15 cellular contexts compared by ENCODE assay signal in the genomic region with DNA sequence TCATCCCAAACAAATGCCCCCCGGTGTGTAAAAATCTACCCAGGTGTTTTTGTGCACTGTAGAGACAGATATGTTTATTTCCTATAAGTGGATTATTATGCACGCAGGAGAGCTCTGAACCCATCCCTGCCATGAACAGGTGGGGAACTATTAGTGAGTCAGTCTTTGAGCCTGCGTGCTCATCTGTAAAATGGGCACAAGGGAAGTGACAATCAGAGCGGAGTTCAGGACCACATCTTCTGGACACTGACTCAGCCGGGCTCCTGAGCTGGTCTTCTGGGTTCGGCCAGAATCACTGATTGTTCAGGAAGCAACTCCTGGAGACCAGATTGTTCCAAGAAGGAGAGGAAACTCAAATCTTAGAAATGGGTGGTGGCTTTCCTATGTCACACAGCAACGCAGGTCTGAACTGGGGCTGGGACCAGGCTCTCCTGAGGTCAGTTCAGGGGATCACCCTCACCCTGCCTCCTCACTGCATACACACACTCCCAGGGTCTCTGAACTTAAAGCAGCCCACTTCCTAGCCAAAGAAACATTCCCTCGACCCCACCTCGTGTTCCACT. TPM values are rescaled to one million over a fixed set of nuclear protein-coding genes. Genes with fewer than 3 reads are reported as not detected.
DNase-seq lines count a peak whose midpoint lies in the region; ATAC-seq, FAIRE-seq and TF ChIP-seq lines count a peak whose summit lies in the region.
"Had no signal": no experiment of that assay in that cellular context is flagged by ENCODE, and none has a peak within 500 bp of the region (broad histone marks: within the 10 kb centered on the region; RNA-seq: fewer than 3 reads in every experiment).

No MANE protein-coding gene starts in this region.

- H3K4me2 ChIP-seq in HepG2 (ENCODE audit: low read depth, low read length) (no peak overlapping the region), trophoblast cell (ENCODE audit: low read length) (no peak overlapping the region)

- H2AFZ ChIP-seq in HepG2 (ENCODE audit: low read length) (no peak overlapping the region), trophoblast cell (ENCODE audit: insufficient read depth, low read length, poor library complexity) (no peak overlapping the region)

- in situ Hi-C loops in HepG2 (cut with HindIII; ENCODE audit: extremely low pct_ligation_motif_present, low pct_unique_long_range_greater_than_20kb), result no loop called here

- H3K9me3 ChIP-seq in HepG2 (ENCODE audit: low read length) (no peaks in the 10 kb centered on the region), right lobe of liver (no peaks in the 10 kb centered on the region), endodermal cell (ENCODE audit: control insufficient read depth, low read length) (no peaks in the 10 kb centered on the region), trophoblast cell (ENCODE audit: insufficient read depth, low read depth, low read length) (no peaks in the 10 kb centered on the region)
- H3K9me3 ChIP-seq: BLaER1 treated with 17β-estradiol and CSF1 and Interleukin-3, amounts not matched to agents 10 nM and 100 nM had no signal

- BruUV-seq in HepG2 (replicated peaks; lab: Mats Ljungman, UMichigan), result no TSS peak

- H4K12ac ChIP-seq in trophoblast cell (ENCODE audit: low read depth, low read length), result no peak overlapping the region

- DNase-seq in HepG2 (ENCODE audit: low spot score) (no peak), right lobe of liver (no peak), endodermal cell (peak; percentile 14), trophoblast cell (no peak), SW480 (ENCODE audit: low spot score) (no peak), GM12891 (ENCODE audit: insufficient read length, low spot score) (no peak), CD14-positive monocyte (ENCODE audit: low spot score) (no peak)
- DNase-seq: 8988T; ACHN; CD4-positive, alpha-beta T cell; DMS79; GOT3; H9 had no signal

- CTCF ChIA-PET in HepG2 (lab: Yijun Ruan, JAX; ENCODE audit: low intra/inter-chr PET ratio, low total read pairs), result no interaction called here

- H3K23ac ChIP-seq in trophoblast cell (ENCODE audit: low read length), result no peak overlapping the region

- no peaks in the 10 kb centered on the region for H3K79me2 ChIP-seq in HepG2 (ENCODE audit: insufficient read depth, low read length)
- no peaks in the 10 kb centered on the region for H3K79me2 ChIP-seq in trophoblast cell (ENCODE audit: control insufficient read depth, insufficient read depth, low read length, poor library complexity)

- no peak for TF ChIP-seq RAD21 in HepG2 (CRISPR knock-in tag; IDR thresholded peaks at IDR 0.05)

- TF ChIP-seq EP300 in HepG2 (IDR thresholded peaks at IDR 0.05; ENCODE audit: low read depth in 2 of 2, low read length in 2 of 2) (no peak), HepG2 (CRISPR knock-in tag; IDR thresholded peaks at IDR 0.05; ENCODE audit: borderline replicate concordance) (no peak)

- peak overlapping the region; percentile 70 for H2AK5ac ChIP-seq in trophoblast cell (ENCODE audit: low read length)

- TF ChIP-seq CTCF in HepG2 (CRISPR knock-in tag; IDR thresholded peaks at IDR 0.05), result no peak
- no peak for TF ChIP-seq CTCF in right lobe of liver (IDR thresholded peaks at IDR 0.05)
- TF ChIP-seq CTCF in endodermal cell (conservative IDR thresholded peaks at IDR 0.05), result no peak
- no peak for TF ChIP-seq CTCF in CD14-positive monocyte (IDR thresholded peaks at IDR 0.05)

- peak overlapping the region; percentile 32 for H2BK120ac ChIP-seq in trophoblast cell (ENCODE audit: insufficient read depth, low read length, poor library complexity)

- H3K27me3 ChIP-seq in HepG2 (ENCODE audit: control insufficient read depth in 1 of 2, insufficient read depth in 2 of 2, low read length in 2 of 2) (peaks cover 9 to 30% of the 10 kb centered on the region in 2 experiments; a peak in 4 of 5 replicates), right lobe of liver (no peaks in the 10 kb centered on the region), endodermal cell (ENCODE audit: control insufficient read depth, insufficient read depth, low read length, poor library complexity, severe bottlenecking) (no peaks in the 10 kb centered on the region), trophoblast cell (ENCODE audit: insufficient read depth, low read length) (no peaks in the 10 kb centered on the region)
- H3K27me3 ChIP-seq: BLaER1 treated with 17β-estradiol and CSF1 and Interleukin-3, amounts not matched to agents 10 nM and 100 nM had no signal

- peak overlapping the region; percentile 70 for H2BK12ac ChIP-seq in trophoblast cell (ENCODE audit: low read length)

- intact Hi-C loops in HepG2 (cut with micrococcal nuclease; ENCODE audit: unreplicated experiment) (no loop called here), right lobe of liver (cut with DNase I) (no loop called here), CD14-positive monocyte (cut with micrococcal nuclease) (no loop called here)

- H3K4me3 Mint-ChIP-seq in endodermal cell (no peak overlapping the region), CD14-positive monocyte (no peak overlapping the region)
- H3K4me3 Mint-ChIP-seq: CD4-positive, alpha-beta T cell; H9 had no signal

- H3K4me3 ChIP-seq in HepG2 (replicated peaks in 1 of 3; ENCODE audit: insufficient read depth in 1 of 3, low read depth in 2 of 3, low read length in 3 of 3) (no peak overlapping the region), right lobe of liver (no peak overlapping the region), endodermal cell (ENCODE audit: low read length) (no peak overlapping the region), trophoblast cell (ENCODE audit: low read depth, low read length) (no peak overlapping the region)
- H3K4me3 ChIP-seq: BLaER1 treated with 17β-estradiol and CSF1 and Interleukin-3, amounts not matched to agents 10 nM and 100 nM; GM12878 had no signal

- no peak overlapping the region for H3K14ac ChIP-seq in trophoblast cell (ENCODE audit: low read length)

- no peak for FAIRE-seq in HepG2 (lab: Jason Lieb, UNC)
- no peak for FAIRE-seq in GM12891 (lab: Jason Lieb, UNC)
- FAIRE-seq: GM12878 had no signal

- H3K27ac Mint-ChIP-seq in endodermal cell (no peak overlapping the region), CD14-positive monocyte (peak overlapping the region in 2 of 7 donors; percentile 41 to 52)
- H3K27ac Mint-ChIP-seq: CD4-positive, alpha-beta T cell had no signal

- no peak overlapping the region for H2BK5ac ChIP-seq in trophoblast cell (ENCODE audit: low read depth, low read length, poor library complexity)

- no peaks in the 10 kb centered on the region for H4K20me1 ChIP-seq in HepG2 (ENCODE audit: insufficient read depth, low read length)
- H4K20me1 ChIP-seq: BLaER1 treated with 17β-estradiol and CSF1 and Interleukin-3, amounts not matched to agents 10 nM and 100 nM had no signal

- H3K4me1 ChIP-seq in HepG2 (ENCODE audit: insufficient read depth, low read length), result peaks cover 11% of the 10 kb centered on the region
- peaks cover 0 to 13% (median 3%) of the 10 kb centered on the region in 4 donors for H3K4me1 ChIP-seq in right lobe of liver
- no peaks in the 10 kb centered on the region for H3K4me1 ChIP-seq in endodermal cell (ENCODE audit: control insufficient read depth, insufficient read depth, low read length)
- peaks cover 14 to 27% of the 10 kb centered on the region in 2 experiments for H3K4me1 ChIP-seq in trophoblast cell (ENCODE audit: control insufficient read depth in 1 of 2, insufficient read depth in 2 of 2, low read length in 2 of 2)

- no peak overlapping the region for H4K8ac ChIP-seq in trophoblast cell (ENCODE audit: low read depth, low read length)

- peak overlapping the region; percentile 45 for H4K91ac ChIP-seq in trophoblast cell (ENCODE audit: low read depth, low read length)

- peaks cover 29% of the 10 kb centered on the region for H3K79me1 ChIP-seq in trophoblast cell (ENCODE audit: low read length)

- H3K36me3 Mint-ChIP-seq in endodermal cell (ENCODE audit: low read depth) (no peaks in the 10 kb centered on the region), CD14-positive monocyte (peaks cover 0 to 3% of the 10 kb centered on the region in 2 donors)

- 47% methylated on average over 9 of the region's 9 CpGs for WGBS in HepG2 (ENCODE audit: low lambda C conversion rate)
- 78% methylated on average over 4 of the region's 9 CpGs for WGBS in right lobe of liver (ENCODE audit: insufficient coverage, low coverage, low lambda C conversion rate, missing lambda C conversion rate)
- 90 to 98% methylated on average over 6 to 9 of the region's 9 CpGs for WGBS in endodermal cell (ENCODE audit: insufficient coverage in 1 of 2, insufficient read length in 1 of 2), 2 experiments
- WGBS in trophoblast cell (ENCODE audit: extremely low coverage, insufficient coverage, insufficient read length), result no CpG with 5 or more reads among the region's 9 CpGs

- no peak for TF ChIP-seq POLR2A in HepG2 (IDR thresholded peaks at IDR 0.05; ENCODE audit: insufficient read depth in 1 of 2, low read depth in 2 of 2, low read length in 2 of 2)
- no peak for TF ChIP-seq POLR2A in right lobe of liver (IDR thresholded peaks at IDR 0.05)
- TF ChIP-seq POLR2A in GM12891 (IDR thresholded peaks at IDR 0.05; ENCODE audit: low read depth, low read length), result no peak

- H3K18ac ChIP-seq in trophoblast cell (ENCODE audit: low read length), result no peak overlapping the region

- H3K27ac ChIP-seq in HepG2 (ENCODE audit: extremely low read length, insufficient read depth, low read length), result no peak overlapping the region
- no peak overlapping the region for H3K27ac ChIP-seq in right lobe of liver
- H3K27ac ChIP-seq in endodermal cell (ENCODE audit: low read depth, low read length), result no peak overlapping the region
- no peak overlapping the region for H3K27ac ChIP-seq in trophoblast cell (ENCODE audit: low read depth, low read length)
- H3K27ac ChIP-seq: BLaER1 treated with 17β-estradiol and CSF1 and Interleukin-3, amounts not matched to agents 10 nM and 100 nM had no signal

- ATAC-seq in HepG2, result no peak
- ATAC-seq in right lobe of liver, result no peak
- ATAC-seq: GM12878 had no signal

- H3K36me3 ChIP-seq in HepG2 (replicated peaks in 1 of 2; ENCODE audit: control insufficient read depth in 1 of 2, insufficient read depth in 2 of 2, low read length in 2 of 2), result no peaks in the 10 kb centered on the region
- no peaks in the 10 kb centered on the region for H3K36me3 ChIP-seq in right lobe of liver
- H3K36me3 ChIP-seq in endodermal cell (ENCODE audit: control insufficient read depth, insufficient read depth, low read length), result no peaks in the 10 kb centered on the region
- no peaks in the 10 kb centered on the region for H3K36me3 ChIP-seq in trophoblast cell (ENCODE audit: control insufficient read depth in 1 of 2, insufficient read depth in 2 of 2, low read length in 2 of 2)
- H3K36me3 ChIP-seq: BLaER1 treated with 17β-estradiol and CSF1 and Interleukin-3, amounts not matched to agents 10 nM and 100 nM had no signal

- no peaks in the 10 kb centered on the region for H3K4me1 Mint-ChIP-seq in endodermal cell
- H3K4me1 Mint-ChIP-seq in CD14-positive monocyte, result peaks cover 49% of the 10 kb centered on the region

- H3K27me3 Mint-ChIP-seq in endodermal cell (ENCODE audit: insufficient read depth) (peaks cover 5% of the 10 kb centered on the region), CD14-positive monocyte (ENCODE audit: low read depth in 3 of 3) (peaks cover 3 to 6% (median 6%) of the 10 kb centered on the region in 3 donors)

- H3K4ac ChIP-seq in trophoblast cell (ENCODE audit: low read depth, low read length), result no peak overlapping the region

- H3K9me3 Mint-ChIP-seq in endodermal cell, result no peaks in the 10 kb centered on the region
- peaks cover 0 to 6% (median 0%) of the 10 kb centered on the region in 7 donors for H3K9me3 Mint-ChIP-seq in CD14-positive monocyte
- H3K9me3 Mint-ChIP-seq: CD4-positive, alpha-beta T cell had no signal

- H3K9ac ChIP-seq in HepG2 (ENCODE audit: insufficient read depth, low read depth, low read length) (no peak overlapping the region), endodermal cell (ENCODE audit: extremely low read depth, low read length, poor library complexity, severe bottlenecking) (no peak overlapping the region), trophoblast cell (ENCODE audit: low read length) (no peak overlapping the region)
- H3K9ac ChIP-seq: BLaER1 treated with 17β-estradiol and CSF1 and Interleukin-3, amounts not matched to agents 10 nM and 100 nM had no signal

- POLR2A ChIA-PET in HepG2 (lab: Yijun Ruan, JAX), result no interaction called here

RNA-seq across cellular contexts. Expression of a gene that starts 27.3 kb away (rescaled TPM):
- total RNA-seq in HepG2 (2016; rRNA removed; fragmentation: Illumina TruSeq; extraction: Trizol) (4.2 and 4.5 TPM in 2 replicates), right lobe of liver (100 to 1,000 TPM; 135 to 940 (median 474) TPM), endodermal cell (under 1 TPM; 0.27 to 0.37 TPM)
- total RNA-seq in HepG2 (2016; cell fraction: cytosol; rRNA removed; fragmentation: Illumina TruSeq; extraction: Trizol; ENCODE audit: low read depth), result 0.61 and 0.88 TPM in 2 replicates
- total RNA-seq in HepG2 (2016; cell fraction: insoluble cytoplasmic fraction; rRNA removed; fragmentation: Illumina TruSeq; extraction: Trizol), result 3.3 and 4.3 TPM in 2 replicates
- total RNA-seq in HepG2 (2016; cell fraction: membrane; rRNA removed; fragmentation: Illumina TruSeq; extraction: Trizol), result 2.1 and 2.3 TPM in 2 replicates
- 4.3 and 4.5 TPM in 2 replicates for total RNA-seq in HepG2 (2016; cell fraction: nucleus; rRNA removed; fragmentation: Illumina TruSeq; extraction: Trizol)
- polyA plus RNA-seq in HepG2 (2011; rRNA removed) (46.4 and 52.3 TPM in 2 replicates), CD14-positive monocyte (1 to 10 TPM in 1 of 2 donors, under 1 TPM in 1; 0.47 to 1.6 TPM)
- polyA plus RNA-seq in HepG2 (2011; cell fraction: cytosol; rRNA removed), result 39.7 and 45.8 TPM in 2 replicates
- 48.4 and 54.8 TPM in 2 replicates for polyA plus RNA-seq in HepG2 (2011; cell fraction: nucleus; rRNA removed)
- 14.4 and 32.4 TPM in 2 replicates for polyA plus RNA-seq in HepG2 (2012)
- polyA plus RNA-seq in HepG2 (2016; cell fraction: cytosol; fragmentation: Illumina TruSeq; extraction: Trizol; ENCODE audit: low read depth), result 1.5 and 1.8 TPM in 2 replicates
- 5.3 and 7.5 TPM in 2 replicates for polyA plus RNA-seq in HepG2 (2016; cell fraction: insoluble cytoplasmic fraction; fragmentation: Illumina TruSeq; extraction: Trizol; ENCODE audit: low read depth)
- polyA plus RNA-seq in HepG2 (2016; cell fraction: membrane; fragmentation: Illumina TruSeq; extraction: Trizol; ENCODE audit: low read depth), result 2.5 TPM in 2 replicates
- 7.7 and 9.8 TPM in 2 replicates for polyA plus RNA-seq in HepG2 (2016; cell fraction: nucleus; fragmentation: Illumina TruSeq; extraction: Trizol; ENCODE audit: insufficient read depth, low read depth)
- 39.1 and 112 TPM in 2 replicates for polyA minus RNA-seq in HepG2 (2011; rRNA and poly(A)+ RNA removed; ENCODE audit: low replicate concordance)
- 43.5 and 48.8 TPM in 2 replicates for polyA minus RNA-seq in HepG2 (2011; cell fraction: cytosol; rRNA and poly(A)+ RNA removed)
- 26.7 and 32.2 TPM in 2 replicates for polyA minus RNA-seq in HepG2 (2011; cell fraction: nucleus; rRNA and poly(A)+ RNA removed)
- polyA plus RNA-seq in endodermal cell (2013, experiment 1 of 2), result 3.4 TPM
- 2.1 TPM for polyA plus RNA-seq in endodermal cell (2013, experiment 2 of 2)
- 330 and 332 TPM in 2 replicates for polyA plus RNA-seq in trophoblast cell (2013)
- 1.5 TPM for polyA plus RNA-seq in GM12891 (2012; ENCODE audit: low read depth, missing spikeins)

Comparison
In these comparisons a context has a peak if more than half of its experiments do, and no peak if none do; other contexts are left out.
1. RNA of a gene that starts 27.3 kb away (total RNA-seq): 135 to 940 TPM in right lobe of liver; 0.61 to 4.5 TPM in HepG2 and 0.27 to 0.37 TPM in endodermal cell; every median in the first group is over 10 times any median in the second.